ENCODE assay signal across 11 cellular contexts in the genomic region with DNA sequence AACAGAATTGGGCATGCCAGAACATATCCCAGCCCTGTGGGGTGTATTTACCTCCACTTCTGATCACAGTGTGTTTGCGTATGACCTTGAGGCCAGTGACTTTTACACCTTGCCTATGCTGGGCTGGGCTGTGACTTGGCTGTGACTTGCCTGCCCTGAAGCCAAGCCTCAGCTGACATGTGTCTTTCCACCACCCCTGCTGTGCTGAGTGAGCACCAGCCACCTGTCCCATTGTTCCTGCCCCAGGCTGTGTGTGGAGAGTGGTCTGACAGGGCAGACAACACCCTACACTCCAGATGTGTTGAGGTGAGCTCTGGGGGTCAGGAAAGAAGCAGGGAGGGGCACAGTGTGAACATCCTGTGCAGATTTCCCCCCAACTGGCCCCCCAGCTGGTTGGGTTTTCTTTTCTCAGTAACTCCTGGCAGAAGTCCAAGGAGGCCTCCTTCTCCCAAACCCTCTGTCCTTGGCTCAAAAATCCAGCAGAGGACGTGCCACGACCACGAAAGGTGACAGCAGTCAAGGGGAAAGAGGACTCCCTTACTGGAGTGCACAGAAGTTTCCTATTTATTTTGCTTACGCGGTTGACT. TPM values are rescaled to one million over a fixed set of nuclear protein-coding genes. Genes with fewer than 3 reads are reported as not detected.
DNase-seq lines count a peak whose midpoint lies in the region; FAIRE-seq and TF ChIP-seq lines count a peak whose summit lies in the region.
"Had no signal": no experiment of that assay in that cellular context is flagged by ENCODE, and none has a peak within 500 bp of the region (broad histone marks: within the 10 kb centered on the region; RNA-seq: fewer than 3 reads in every experiment).

No MANE protein-coding gene starts in this region.

- H2BK15ac ChIP-seq in H1 (ENCODE audit: low read length), result peak overlapping the region; percentile 46; the same call in 1 of the 2 replicates

- H3K36me3 ChIP-seq in H1 (ENCODE audit: control insufficient read depth in 2 of 4, insufficient read depth in 4 of 4, low read length in 3 of 4), result no peaks in the 10 kb centered on the region
- no peaks in the 10 kb centered on the region for H3K36me3 ChIP-seq in prostate gland
- H3K36me3 ChIP-seq: neutrophil had no signal

- 65% methylated on average over 6 of the region's 6 CpGs; no CpG with 5 or more reads in 1 of the 2 experiments for WGBS in H1 (ENCODE audit: extremely low coverage in 1 of 2, insufficient coverage in 1 of 2, insufficient read length in 1 of 2, insufficient replicate concordance in 2 of 2, low coverage in 1 of 2, low lambda C conversion rate in 2 of 2, missing lambda C conversion rate in 1 of 2), 2 experiments
- WGBS in prostate gland, result 30% methylated on average over 6 of the region's 6 CpGs

- DNase-seq in NCI-H187 (lab: John Stamatoyannopoulos, UW) (peak; percentile 47 to 61), NCI-H187 treated with DMSO at 0.1 percent for 48 hours (lab: John Stamatoyannopoulos, UW) (no peak), NCI-H345 treated with DMSO at 0.1 percent for 48 hours (lab: John Stamatoyannopoulos, UW; ENCODE audit: unreplicated experiment) (peak; percentile 96), H1 (ENCODE audit: low read depth in 1 of 2, low spot score in 2 of 2) (no peak), prostate gland (ENCODE audit: low spot score) (peak; percentile 55), SIG-M5 (lab: John Stamatoyannopoulos, UW) (no peak), SKM-1 treated with dmso at 0.1 percent for 144 hours (lab: John Stamatoyannopoulos, UW; ENCODE audit: unreplicated experiment) (no peak)
- no peak for DNase-seq in activated naive CD4-positive, alpha-beta T cell treated with anti-CD3 and anti-CD28 coated beads for 36 hours

- intact Hi-C loops in prostate gland (cut with DNase I), result no loop called here
- intact Hi-C loops in activated naive CD4-positive, alpha-beta T cell treated with anti-CD3 and anti-CD28 coated beads for 36 hours (cut with micrococcal nuclease), result no loop called here

- H2BK120ac ChIP-seq in H1 (replicated peaks; ENCODE audit: low read depth, low read length), result peak overlapping the region; percentile 58

- TF ChIP-seq EP300 in H1 (IDR thresholded peaks at IDR 0.05; ENCODE audit: borderline replicate concordance in 1 of 2, low read depth in 2 of 2, low read length in 2 of 2), result no peak

- no peaks in the 10 kb centered on the region for H3K36me3 Mint-ChIP-seq in activated naive CD4-positive, alpha-beta T cell treated with anti-CD3 and anti-CD28 coated beads for 36 hours (ENCODE audit: low read depth)

- CTCF ChIA-PET in H1 (lab: Charles Lee; ENCODE audit: partially characterized antibody), result interaction anchor here (1.0 to 3.9 kb wide), 8 partner anchors 8 to 206 kb away, joined by 3 to 23 read pairs (median 4); no protein-coding TSS in a partner anchor
- CTCF ChIA-PET in activated naive CD4-positive, alpha-beta T cell treated with anti-CD3 and anti-CD28 coated beads for 36 hours (lab: Charles Lee), result no interaction called here

- TF ChIP-seq POLR2A in H1 (IDR thresholded peaks at IDR 0.05; ENCODE audit: control extremely low read depth in 1 of 2, low read depth in 2 of 2, low read length in 2 of 2), result no peak
- no peak for TF ChIP-seq POLR2A in prostate gland (IDR thresholded peaks at IDR 0.05)

- no peaks in the 10 kb centered on the region for H3K79me1 ChIP-seq in H1 (ENCODE audit: low read depth, low read length)

- H2AFZ ChIP-seq in H1 (ENCODE audit: low read length), result no peak overlapping the region

- H3K4me3 Mint-ChIP-seq in activated naive CD4-positive, alpha-beta T cell treated with anti-CD3 and anti-CD28 coated beads for 36 hours, result no peak overlapping the region

- no peak overlapping the region; a peak in 1 of 7 replicates for H3K9ac ChIP-seq in H1 (replicated peaks in 1 of 4; ENCODE audit: extremely low read depth in 1 of 4, low read depth in 3 of 4, low read length in 3 of 4)

- no peak overlapping the region for H4K5ac ChIP-seq in H1 (ENCODE audit: insufficient read length, low read depth, low read length)

- H3K27ac Mint-ChIP-seq in activated naive CD4-positive, alpha-beta T cell treated with anti-CD3 and anti-CD28 coated beads for 36 hours, result no peak overlapping the region

- H4K8ac ChIP-seq in H1 (ENCODE audit: extremely low read depth, insufficient read depth, low read length), result no peak overlapping the region

- no peak overlapping the region for H3K56ac ChIP-seq in H1 (replicated peaks; ENCODE audit: insufficient read length, low read depth, low read length)

- no peaks in the 10 kb centered on the region for H3K79me2 ChIP-seq in H1 (ENCODE audit: control insufficient read depth in 1 of 2, insufficient read depth in 2 of 2, low read length in 2 of 2)

- no peak overlapping the region for H3K14ac ChIP-seq in H1 (ENCODE audit: insufficient read length)

- TF ChIP-seq RAD21 in H1 (IDR thresholded peaks at IDR 0.05 in 1 of 2, conservative IDR thresholded peaks at IDR 0.05 in 1 of 2; ENCODE audit: low read depth in 2 of 2, low read length in 2 of 2), result peak; percentile 77 to 84

- FAIRE-seq in H1 (lab: Jason Lieb, UNC), result peak; percentile 45
- FAIRE-seq: TTC549 had no signal

- H3K4me1 ChIP-seq in H1 (replicated peaks in 1 of 4; ENCODE audit: control insufficient read depth in 3 of 4, insufficient read depth in 4 of 4, low read length in 3 of 4), result peaks cover 6 to 28% (median 18%) of the 10 kb centered on the region in 4 experiments
- H3K4me1 ChIP-seq in prostate gland (replicated peaks), result no peaks in the 10 kb centered on the region

- H4K20me1 ChIP-seq in H1 (replicated peaks in 1 of 2; ENCODE audit: control insufficient read depth in 1 of 2, insufficient read depth in 2 of 2, low read length in 2 of 2), result no peaks in the 10 kb centered on the region

- H2BK12ac ChIP-seq in H1 (ENCODE audit: low read depth, low read length), result peak overlapping the region; percentile 97; the same call in 1 of the 2 replicates

- peak overlapping the region; percentile 89; the same call in 1 of the 2 replicates for H2BK5ac ChIP-seq in H1 (ENCODE audit: low read depth, low read length)

- peak overlapping the region; percentile 76 for H3K18ac ChIP-seq in H1 (ENCODE audit: extremely low read depth, low read length)

- H3K23me2 ChIP-seq in H1 (ENCODE audit: low read depth, low read length), result peaks cover 4% of the 10 kb centered on the region; the same call in 1 of the 2 replicates

- no peak overlapping the region for H3K4ac ChIP-seq in H1 (replicated peaks; ENCODE audit: insufficient read length, low read depth, low read length)

- H3K4me1 Mint-ChIP-seq in activated naive CD4-positive, alpha-beta T cell treated with anti-CD3 and anti-CD28 coated beads for 36 hours (ENCODE audit: low read depth), result no peaks in the 10 kb centered on the region

- no peak overlapping the region for H2AK5ac ChIP-seq in H1 (ENCODE audit: low read depth, low read length)

- H3K27ac ChIP-seq in H1 (ENCODE audit: low read depth, low read length) (0 out of 2 replicates have a peak overlapping the region, but pooled peaks have one; percentile 10), prostate gland (no peak overlapping the region)
- H3K27ac ChIP-seq: 22Rv1, neutrophil had no signal

- no peaks in the 10 kb centered on the region for H3K9me3 ChIP-seq in H1 (ENCODE audit: insufficient read depth in 2 of 2, low read depth in 1 of 2, low read length in 1 of 2)
- H3K9me3 ChIP-seq in prostate gland, result no peaks in the 10 kb centered on the region
- H3K9me3 ChIP-seq: neutrophil had no signal

- no peaks in the 10 kb centered on the region for H3K9me3 Mint-ChIP-seq in activated naive CD4-positive, alpha-beta T cell treated with anti-CD3 and anti-CD28 coated beads for 36 hours

- POLR2A ChIA-PET in H1 (lab: Charles Lee; ENCODE audit: partially characterized antibody), result interaction anchor here (1.1 kb wide), 1 partner anchor 23 kb away, joined by 5 read pairs; no protein-coding TSS in a partner anchor

- peak overlapping the region; percentile 68 for H2BK20ac ChIP-seq in H1 (ENCODE audit: low read length)

- H3K27me3 ChIP-seq in H1 (replicated peaks in 1 of 4; ENCODE audit: control insufficient read depth in 3 of 4, extremely low read depth in 1 of 4, insufficient read depth in 3 of 4, low read length in 3 of 4) (peaks cover 0 to 3% (median 1%) of the 10 kb centered on the region in 4 experiments; a peak in 3 of 7 replicates), prostate gland (replicated peaks; ENCODE audit: insufficient read depth) (no peaks in the 10 kb centered on the region)

- H4K91ac ChIP-seq in H1 (replicated peaks; ENCODE audit: insufficient read length, low read length), result peak overlapping the region; percentile 71

- peaks cover 30% of the 10 kb centered on the region for H3K27me3 Mint-ChIP-seq in activated naive CD4-positive, alpha-beta T cell treated with anti-CD3 and anti-CD28 coated beads for 36 hours (ENCODE audit: low read depth)

- TF ChIP-seq CTCF in H1 (IDR thresholded peaks at IDR 0.05; ENCODE audit: control extremely low read depth in 1 of 3, insufficient read depth in 1 of 3, low read depth in 1 of 3, low read length in 3 of 3) (peak; percentile 46 to 59 (median 52)), prostate gland (IDR thresholded peaks at IDR 0.05) (peak in 3 of 4 experiments; percentile 11 to 40 (median 38))

- no peak overlapping the region for H3K23ac ChIP-seq in H1 (ENCODE audit: insufficient read length)

- H3K4me3 ChIP-seq in H1 (ENCODE audit: extremely low read depth in 1 of 4, insufficient read depth in 2 of 4, low read depth in 3 of 4, low read length in 4 of 4) (no peak overlapping the region), prostate gland (no peak overlapping the region)

- H3K4me2 ChIP-seq in H1 (ENCODE audit: insufficient read depth in 1 of 2, low read depth in 2 of 2, low read length in 2 of 2), result no peak overlapping the region

TF ChIP-seq in H1, 55 proteins besides CTCF, POLR2A, EP300 and RAD21 (continues in another document):
- no peak for TF ChIP-seq FOSL1 (IDR thresholded peaks at IDR 0.05; ENCODE audit: insufficient read depth, low read depth, low read length)
- TF ChIP-seq HDAC2 (IDR thresholded peaks at IDR 0.05; ENCODE audit: borderline replicate concordance in 1 of 2, low read depth in 2 of 2, low read length in 2 of 2), result 0 out of 4 replicates have a peak, but pooled peaks of 1 of the 2 experiments have one; percentile 37

RNA-seq across cellular contexts. Expression of a gene that starts 5.1 kb away (rescaled TPM):
- total RNA-seq in H1 (2021; fragmentation: NEBNext Ultra II Directional; extraction: Animal tissue kit (Norgen Biotek cat#: 25700)), result 21.7 and 22.2 TPM in 2 replicates
- 27.9 and 40.1 TPM in 2 replicates for polyA plus RNA-seq in H1 (2011; rRNA removed)
- polyA plus RNA-seq in H1 (2011; cell fraction: cytosol; rRNA removed), result 18.9 TPM
- 37.7 TPM for polyA plus RNA-seq in H1 (2011; cell fraction: nucleus; rRNA removed)
- polyA plus RNA-seq in H1 (2012, experiment 1 of 2), result 18.7 to 23.4 TPM (median 21.9 TPM) in 4 replicates
- 19.4 TPM for polyA plus RNA-seq in H1 (2012, experiment 2 of 2)
- polyA plus RNA-seq in H1 (2013, experiment 1 of 2), result 25.2 TPM
- polyA plus RNA-seq in H1 (2013, experiment 2 of 2), result 25.2 TPM
- 21.9 and 35.2 TPM in 2 replicates for polyA minus RNA-seq in H1 (2011; rRNA and poly(A)+ RNA removed)
- polyA minus RNA-seq in H1 (2011; cell fraction: cytosol; rRNA and poly(A)+ RNA removed), result 23.3 TPM
- 23.5 TPM for polyA minus RNA-seq in H1 (2011; cell fraction: nucleus; rRNA and poly(A)+ RNA removed)
- total RNA-seq in prostate gland, result 10 to 100 TPM; 15.3 to 25.1 TPM
- total RNA-seq in activated naive CD4-positive, alpha-beta T cell treated with anti-CD3 and anti-CD28 coated beads for 36 hours, result under 1 TPM; 0.07 TPM

Comparison
In these comparisons a context has a peak if more than half of its experiments do, and no peak if none do; other contexts are left out.
1. DNase-seq: peak in NCI-H187 (2 of 2), NCI-H345 treated with DMSO at 0.1 percent for 48 hours (single experiment) and prostate gland (single experiment); none in NCI-H187 treated with DMSO at 0.1 percent for 48 hours (single experiment), H1 (0 of 2), activated naive CD4-positive, alpha-beta T cell treated with anti-CD3 and anti-CD28 coated beads for 36 hours (single experiment), SIG-M5 (single experiment) and SKM-1 treated with dmso at 0.1 percent for 144 hours (single experiment).
2. RNA of a gene that starts 5.1 kb away (total RNA-seq): 15.3 to 25.1 TPM in prostate gland and 21.7 to 22.2 TPM in H1; 0.07 TPM in activated naive CD4-positive, alpha-beta T cell treated with anti-CD3 and anti-CD28 coated beads for 36 hours; every median in the first group is over 10 times any median in the second.